In the genomic region with DNA sequence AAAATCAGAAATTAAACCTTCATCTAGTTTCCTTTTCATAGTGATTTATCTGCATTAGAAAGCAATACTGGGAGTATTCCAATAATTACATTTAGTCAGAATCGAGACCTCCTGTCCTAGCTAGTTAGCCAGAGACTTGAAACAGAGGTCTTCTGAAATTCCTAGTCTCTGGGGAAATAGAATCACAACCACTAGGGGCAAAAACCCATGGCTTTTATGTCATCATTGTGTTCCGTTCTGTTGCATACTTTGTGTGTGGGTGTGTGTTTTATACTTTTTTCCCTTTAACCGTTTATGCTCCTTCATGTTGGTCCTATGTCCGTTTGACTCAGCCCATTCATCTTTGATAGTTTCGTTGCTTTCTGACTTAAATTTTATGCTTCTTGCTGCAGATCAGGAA, we compare ENCODE assay signal across 13 cellular contexts.
A peak's percentile ranks its signal among the peaks of the same experiment; 100 is the strongest.
DNase-seq lines count a peak whose midpoint lies in the region; ATAC-seq and TF ChIP-seq lines count a peak whose summit lies in the region.
"Had no signal": no experiment of that assay in that cellular context is flagged by ENCODE, and none has a peak within 500 bp of the region (broad histone marks: within the 10 kb centered on the region; RNA-seq: fewer than 3 reads in every experiment).

No MANE protein-coding gene starts in this region.

- no peaks in the 10 kb centered on the region for H3F3A ChIP-seq in OCI-LY1 (ENCODE audit: insufficient read depth, low read length)

- H3K9me3 ChIP-seq in OCI-LY1 (ENCODE audit: low read length) (no peaks in the 10 kb centered on the region), upper lobe of right lung (no peaks in the 10 kb centered on the region)

- no peaks in the 10 kb centered on the region for H3K79me2 ChIP-seq in OCI-LY1 (ENCODE audit: insufficient read depth, low read length)
- H3K79me2 ChIP-seq: parathyroid adenoma had no signal

- H3K4me3 Mint-ChIP-seq in activated T-cell treated with anti-CD3 and anti-CD28 coated beads, Interleukin-2, amount 50 U/mL, for 72 hours = no peak overlapping the region
- no peak overlapping the region for H3K4me3 Mint-ChIP-seq in osteocyte (ENCODE audit: unreplicated experiment)
- H3K4me3 Mint-ChIP-seq: activated T-cell treated with anti-CD3 and anti-CD28 coated beads, Interleukin-2, amount 50 U/mL, for 4 hours had no signal

- no peak overlapping the region for H2AFZ ChIP-seq in OCI-LY1 (ENCODE audit: low read length)
- H2AFZ ChIP-seq: parathyroid adenoma had no signal

- peaks cover 6% of the 10 kb centered on the region for H3K4me1 Mint-ChIP-seq in activated T-cell treated with anti-CD3 and anti-CD28 coated beads, Interleukin-2, amount 50 U/mL, for 72 hours (ENCODE audit: low read depth)
- H3K4me1 Mint-ChIP-seq in osteocyte (ENCODE audit: unreplicated experiment) = peaks cover 16% of the 10 kb centered on the region

- DNase-seq in activated T-cell treated with anti-CD3 and anti-CD28 coated beads, Interleukin-2, amount 50 U/mL, for 72 hours = no peak
- DNase-seq in activated T-cell treated with anti-CD3 and anti-CD28 coated beads, Interleukin-2, amount 50 U/mL, for 1 hour = no peak
- DNase-seq in epithelial cell of esophagus (ENCODE audit: low read depth) (no peak), upper lobe of right lung (no peak), NCI-H2196 treated with DMSO at 0.1 percent for 48 hours (lab: John Stamatoyannopoulos, UW; ENCODE audit: unreplicated experiment) (no peak), osteocyte (ENCODE audit: extremely low spot score, unreplicated experiment) (no peak), NCI-H2081 treated with DMSO at 0.1 percent for 48 hours (lab: John Stamatoyannopoulos, UW) (no peak)
- DNase-seq: activated T-cell treated with anti-CD3 and anti-CD28 coated beads, Interleukin-2, amount 50 U/mL, for 4 hours; anterior cingulate cortex; NCI-H1930 had no signal

- H3K4me2 ChIP-seq in OCI-LY1 (ENCODE audit: low read length) = no peak overlapping the region

- H3K36me3 Mint-ChIP-seq in activated T-cell treated with anti-CD3 and anti-CD28 coated beads, Interleukin-2, amount 50 U/mL, for 72 hours (ENCODE audit: insufficient read depth in 2 of 2) = peaks cover 0 to 4% of the 10 kb centered on the region in 2 donors
- H3K36me3 Mint-ChIP-seq in osteocyte (ENCODE audit: unreplicated experiment) = peaks cover 41% of the 10 kb centered on the region

- H3K9me2 ChIP-seq in OCI-LY1 (ENCODE audit: low read depth, low read length) = no peaks in the 10 kb centered on the region

- H3K36me3 ChIP-seq in OCI-LY1 (ENCODE audit: insufficient read depth, low read length) (peaks cover 16% of the 10 kb centered on the region; the same call in 1 of the 2 replicates), upper lobe of right lung (peaks cover 26% of the 10 kb centered on the region)

- ATAC-seq in activated T-cell treated with anti-CD3 and anti-CD28 coated beads, Interleukin-2, amount 50 U/mL, for 72 hours (replicated peaks in 1 of 2) = no peak
- ATAC-seq in upper lobe of right lung = peak; percentile 43
- ATAC-seq: activated CD4-positive, CD25-positive, alpha-beta regulatory T cell treated with anti-CD3 and anti-CD28 coated beads, Interleukin-2, amount 50 U/mL, for 24 hours; activated T-cell treated with anti-CD3 and anti-CD28 coated beads, Interleukin-2, amount 50 U/mL, for 4 hours had no signal

- H3K27me3 Mint-ChIP-seq in activated T-cell treated with anti-CD3 and anti-CD28 coated beads, Interleukin-2, amount 50 U/mL, for 72 hours (ENCODE audit: low read depth) = no peaks in the 10 kb centered on the region
- no peaks in the 10 kb centered on the region for H3K27me3 Mint-ChIP-seq in osteocyte (ENCODE audit: unreplicated experiment)

- H3K27ac Mint-ChIP-seq in activated T-cell treated with anti-CD3 and anti-CD28 coated beads, Interleukin-2, amount 50 U/mL, for 72 hours = peak overlapping the region; percentile 16
- no peak overlapping the region for H3K27ac Mint-ChIP-seq in osteocyte (ENCODE audit: unreplicated experiment)

- H3K9me3 Mint-ChIP-seq in activated T-cell treated with anti-CD3 and anti-CD28 coated beads, Interleukin-2, amount 50 U/mL, for 72 hours = no peaks in the 10 kb centered on the region
- H3K9me3 Mint-ChIP-seq in osteocyte (ENCODE audit: unreplicated experiment) = no peaks in the 10 kb centered on the region
- H3K9me3 Mint-ChIP-seq: activated T-cell treated with anti-CD3 and anti-CD28 coated beads, Interleukin-2, amount 50 U/mL, for 4 hours had no signal

- H3K27me3 ChIP-seq in OCI-LY1 (ENCODE audit: insufficient read depth, low read length) = no peaks in the 10 kb centered on the region
- no peaks in the 10 kb centered on the region for H3K27me3 ChIP-seq in upper lobe of right lung

- H3K27ac ChIP-seq in OCI-LY1 (ENCODE audit: low read depth, low read length, poor library complexity, severe bottlenecking) (no peak overlapping the region), upper lobe of right lung (no peak overlapping the region)
- H3K27ac ChIP-seq: parathyroid adenoma had no signal

- intact Hi-C loops in upper lobe of right lung (cut with DNase I) = no loop called here

- H4K20me1 ChIP-seq in OCI-LY1 (ENCODE audit: insufficient read depth, low read length) = no peaks in the 10 kb centered on the region

- no peak overlapping the region for H3K9ac ChIP-seq in OCI-LY1 (ENCODE audit: low read length)
- H3K9ac ChIP-seq: parathyroid adenoma had no signal

- H3K4me1 ChIP-seq in OCI-LY1 (ENCODE audit: insufficient read depth, low read length, severe bottlenecking) = no peaks in the 10 kb centered on the region
- no peaks in the 10 kb centered on the region for H3K4me1 ChIP-seq in upper lobe of right lung
- H3K4me1 ChIP-seq: parathyroid adenoma had no signal

- TF ChIP-seq CTCF in OCI-LY1 (IDR thresholded peaks at IDR 0.05; ENCODE audit: low read length) (peak; percentile 12; the same call in 1 of the 2 replicates), epithelial cell of esophagus (IDR thresholded peaks at IDR 0.05; ENCODE audit: insufficient read depth, low read depth, low read length, missing control alignments) (peak; percentile 8), upper lobe of right lung (IDR thresholded peaks at IDR 0.05) (no peak), osteocyte (IDR thresholded peaks at IDR 0.05) (no peak)

- H3K4me3 ChIP-seq in OCI-LY1 (ENCODE audit: low read depth, low read length, poor library complexity, severe bottlenecking) (no peak overlapping the region), epithelial cell of esophagus (ENCODE audit: low read length) (no peak overlapping the region), upper lobe of right lung (no peak overlapping the region)

Comparison
In these comparisons a context has a peak if more than half of its experiments do, and no peak if none do; other contexts are left out.
1. CTCF ChIP-seq: peak in OCI-LY1 (single experiment) and epithelial cell of esophagus (single experiment); none in upper lobe of right lung (single experiment) and osteocyte (single experiment).